8 cellular contexts compared by ENCODE assay signal in the genomic region with DNA sequence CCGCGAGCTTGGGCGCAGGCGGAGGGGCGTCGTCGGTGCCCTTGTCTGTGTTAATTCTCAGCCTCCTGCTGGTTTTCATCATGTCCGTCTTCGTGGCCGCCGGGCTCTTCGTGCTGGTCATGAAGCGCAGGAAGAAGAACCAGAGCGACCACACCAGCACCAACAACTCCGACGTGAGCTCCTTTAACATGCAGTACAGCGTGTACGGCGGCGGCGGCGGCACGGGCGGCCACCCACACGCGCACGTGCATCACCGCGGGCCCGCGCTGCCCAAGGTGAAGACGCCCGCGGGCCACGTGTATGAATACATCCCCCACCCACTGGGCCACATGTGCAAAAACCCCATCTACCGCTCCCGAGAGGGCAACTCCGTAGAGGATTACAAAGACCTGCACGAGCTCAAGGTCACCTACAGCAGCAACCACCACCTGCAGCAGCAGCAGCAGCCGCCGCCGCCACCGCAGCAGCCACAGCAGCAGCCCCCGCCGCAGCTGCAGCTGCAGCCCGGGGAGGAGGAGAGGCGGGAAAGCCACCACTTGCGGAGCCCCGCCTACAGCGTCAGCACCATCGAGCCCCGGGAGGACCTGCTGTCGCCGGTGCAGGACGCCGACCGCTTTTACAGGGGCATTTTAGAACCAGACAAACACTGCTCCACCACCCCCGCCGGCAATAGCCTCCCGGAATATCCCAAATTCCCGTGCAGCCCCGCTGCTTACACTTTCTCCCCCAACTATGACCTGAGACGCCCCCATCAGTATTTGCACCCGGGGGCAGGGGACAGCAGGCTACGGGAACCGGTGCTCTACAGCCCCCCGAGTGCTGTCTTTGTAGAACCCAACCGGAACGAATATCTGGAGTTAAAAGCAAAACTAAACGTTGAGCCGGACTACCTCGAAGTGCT. TPM values are rescaled to one million over a fixed set of nuclear protein-coding genes. Genes with fewer than 3 reads are reported as not detected.
DNase-seq lines count a peak whose midpoint lies in the region; ATAC-seq lines count a peak whose summit lies in the region.

No MANE protein-coding gene starts in this region.

- H3K4me3 Mint-ChIP-seq in CD4-positive, CD25-positive, alpha-beta regulatory T cell: peak overlapping the region in 3 of 4 donors; percentile 15 to 57 (median 28)
- H3K4me3 Mint-ChIP-seq in activated naive CD8-positive, alpha-beta T cell: peak overlapping the region; percentile 74
- H3K4me3 Mint-ChIP-seq in stimulated activated effector memory CD8-positive, alpha-beta T cell treated with anti-CD3 and anti-CD28 coated beads, Interleukin-12 subunit alpha, Interleukin-12 subunit beta, amount 100 ng/mL, for 72 hours: peak overlapping the region; percentile 66

- ATAC-seq in CD4-positive, CD25-positive, alpha-beta regulatory T cell (ENCODE audit: low read depth in 2 of 2): peak in 1 of 2 donors; percentile 24
- ATAC-seq in stimulated activated effector memory CD8-positive, alpha-beta T cell treated with anti-CD3 and anti-CD28 coated beads, Interleukin-12 subunit alpha, Interleukin-12 subunit beta, amount 100 ng/mL, for 72 hours: peak; percentile 57
- ATAC-seq in GM18498 (IDR thresholded peaks at IDR 0.05; ENCODE audit: unreplicated experiment) (no peak), HG02938 (IDR thresholded peaks at IDR 0.05; ENCODE audit: unreplicated experiment) (no peak), GM18870 (IDR thresholded peaks at IDR 0.05; ENCODE audit: unreplicated experiment) (no peak)

- peaks cover 0 to 19% (median 0%) of the 10 kb centered on the region in 7 donors for H3K9me3 Mint-ChIP-seq in CD4-positive, CD25-positive, alpha-beta regulatory T cell
- H3K9me3 Mint-ChIP-seq in activated naive CD8-positive, alpha-beta T cell (ENCODE audit: low read depth): no peaks in the 10 kb centered on the region
- no peaks in the 10 kb centered on the region for H3K9me3 Mint-ChIP-seq in stimulated activated effector memory CD8-positive, alpha-beta T cell treated with anti-CD3 and anti-CD28 coated beads, Interleukin-12 subunit alpha, Interleukin-12 subunit beta, amount 100 ng/mL, for 72 hours

- H3K27ac Mint-ChIP-seq in CD4-positive, CD25-positive, alpha-beta regulatory T cell: no peak overlapping the region
- H3K27ac Mint-ChIP-seq in activated naive CD8-positive, alpha-beta T cell: peak overlapping the region; percentile 12
- no peak overlapping the region for H3K27ac Mint-ChIP-seq in stimulated activated effector memory CD8-positive, alpha-beta T cell treated with anti-CD3 and anti-CD28 coated beads, Interleukin-12 subunit alpha, Interleukin-12 subunit beta, amount 100 ng/mL, for 72 hours

- no peaks in the 10 kb centered on the region for H3K36me3 Mint-ChIP-seq in CD4-positive, CD25-positive, alpha-beta regulatory T cell
- no peaks in the 10 kb centered on the region for H3K36me3 Mint-ChIP-seq in activated naive CD8-positive, alpha-beta T cell
- H3K36me3 Mint-ChIP-seq in stimulated activated effector memory CD8-positive, alpha-beta T cell treated with anti-CD3 and anti-CD28 coated beads, Interleukin-12 subunit alpha, Interleukin-12 subunit beta, amount 100 ng/mL, for 72 hours: no peaks in the 10 kb centered on the region

- no peaks in the 10 kb centered on the region for H3K4me1 ChIP-seq in CD4-positive, CD25-positive, alpha-beta regulatory T cell (ENCODE audit: control insufficient read depth, insufficient read depth, low read length, poor library complexity, severe bottlenecking)

- peaks cover 28% of the 10 kb centered on the region for H3K27me3 Mint-ChIP-seq in CD4-positive, CD25-positive, alpha-beta regulatory T cell
- H3K27me3 Mint-ChIP-seq in activated naive CD8-positive, alpha-beta T cell: peaks cover 32% of the 10 kb centered on the region

- DNase-seq in CD4-positive, CD25-positive, alpha-beta regulatory T cell: peak in 1 of 3 donors; percentile 4
- DNase-seq in NCI-H1048 (lab: John Stamatoyannopoulos, UW) (peak; percentile 10), iPS-NIHi11 (ENCODE audit: low spot score) (peak; percentile 48)
- DNase-seq in stimulated activated effector memory CD8-positive, alpha-beta T cell treated with anti-CD3 and anti-CD28 coated beads, Interleukin-12 subunit alpha, Interleukin-12 subunit beta, amount 100 ng/mL, for 72 hours (ENCODE audit: low spot score in 2 of 2): no peak

- no peaks in the 10 kb centered on the region for H3K36me3 ChIP-seq in CD4-positive, CD25-positive, alpha-beta regulatory T cell (ENCODE audit: control insufficient read depth, insufficient read depth, low read length)

- H3K4me3 ChIP-seq in CD4-positive, CD25-positive, alpha-beta regulatory T cell (ENCODE audit: low read depth, low read length): no peak overlapping the region

- H3K9me3 ChIP-seq in CD4-positive, CD25-positive, alpha-beta regulatory T cell (ENCODE audit: control insufficient read depth in 2 of 2, low read length in 2 of 2): peaks cover 5 to 6% of the 10 kb centered on the region in 2 experiments

- no peak overlapping the region for H3K27ac ChIP-seq in CD4-positive, CD25-positive, alpha-beta regulatory T cell (ENCODE audit: insufficient read depth, low read length, poor library complexity, severe bottlenecking)

- peaks cover 0 to 13% (median 0%) of the 10 kb centered on the region in 4 donors for H3K4me1 Mint-ChIP-seq in CD4-positive, CD25-positive, alpha-beta regulatory T cell
- peaks cover 35% of the 10 kb centered on the region for H3K4me1 Mint-ChIP-seq in activated naive CD8-positive, alpha-beta T cell (ENCODE audit: low read depth)
- peaks cover 21% of the 10 kb centered on the region for H3K4me1 Mint-ChIP-seq in stimulated activated effector memory CD8-positive, alpha-beta T cell treated with anti-CD3 and anti-CD28 coated beads, Interleukin-12 subunit alpha, Interleukin-12 subunit beta, amount 100 ng/mL, for 72 hours

- peaks cover 10% of the 10 kb centered on the region for H3K27me3 ChIP-seq in CD4-positive, CD25-positive, alpha-beta regulatory T cell (ENCODE audit: control insufficient read depth, insufficient read depth, low read length)

RNA-seq across cellular contexts. Expression of gene SLITRK5, which starts 6.4 kb away (rescaled TPM):
- total RNA-seq in CD4-positive, CD25-positive, alpha-beta regulatory T cell: 0.02 TPM
- polyA plus RNA-seq in CD4-positive, CD25-positive, alpha-beta regulatory T cell: not detected

Comparison
In these comparisons a context has a peak if more than half of its experiments do, and no peak if none do; other contexts are left out.
1. DNase-seq: peak in NCI-H1048 (single experiment) and iPS-NIHi11 (single experiment); none in stimulated activated effector memory CD8-positive, alpha-beta T cell treated with anti-CD3 and anti-CD28 coated beads, Interleukin-12 subunit alpha, Interleukin-12 subunit beta, amount 100 ng/mL, for 72 hours (0 of 2).
2. Peak in every context shown above with its lines, with median percentiles within 50 percentile points of each other: H3K4me3 Mint-ChIP-seq.